ENCODE assay signal across 19 cellular contexts in the genomic region with DNA sequence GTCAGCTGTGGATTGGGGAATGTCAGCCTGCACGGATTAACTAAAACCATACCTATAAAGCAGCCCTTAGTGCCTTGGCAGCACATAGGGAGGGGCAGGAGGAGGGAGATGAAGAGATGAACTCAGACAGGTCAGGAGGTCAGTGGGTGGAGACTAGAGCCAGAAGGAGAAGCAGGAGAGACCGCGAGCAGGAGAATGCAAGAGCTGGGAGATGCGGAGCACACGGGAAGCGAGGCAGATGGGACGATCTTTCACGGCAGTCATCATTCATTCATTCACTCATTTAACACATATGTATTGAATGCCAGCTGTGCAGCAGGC. TPM values are rescaled to one million over a fixed set of nuclear protein-coding genes. Genes with fewer than 3 reads are reported as not detected.
DNase-seq lines count a peak whose midpoint lies in the region; ATAC-seq and TF ChIP-seq lines count a peak whose summit lies in the region.
"Had no signal": no experiment of that assay in that cellular context is flagged by ENCODE, and none has a peak within 500 bp of the region (broad histone marks: within the 10 kb centered on the region; RNA-seq: fewer than 3 reads in every experiment).

No MANE protein-coding gene starts in this region.

- peaks cover 6% of the 10 kb centered on the region for H3K36me3 Mint-ChIP-seq in MCF 10A (ENCODE audit: insufficient read depth, unreplicated experiment)
- H3K36me3 Mint-ChIP-seq in mesothelial cell of epicardium = no peaks in the 10 kb centered on the region
- H3K36me3 Mint-ChIP-seq in T-helper 17 cell (ENCODE audit: low read depth) = no peaks in the 10 kb centered on the region
- H3K36me3 Mint-ChIP-seq: CD4-positive, alpha-beta memory T cell had no signal

- TF ChIP-seq CTCF in AG04450 (IDR thresholded peaks at IDR 0.05; ENCODE audit: low read depth, low read length) (no peak), MCF 10A (IDR thresholded peaks at IDR 0.05; ENCODE audit: unreplicated experiment) (no peak), mesothelial cell of epicardium (IDR thresholded peaks at IDR 0.05; ENCODE audit: unreplicated experiment) (no peak)

- H3K9me3 ChIP-seq in AG04450 (ENCODE audit: control insufficient read depth, insufficient read depth, low read length) (no peaks in the 10 kb centered on the region), T-helper 17 cell (ENCODE audit: control insufficient read depth, low read length, poor library complexity, severe bottlenecking) (no peaks in the 10 kb centered on the region)
- H3K9me3 ChIP-seq: uterus had no signal

- no peaks in the 10 kb centered on the region for H3K27me3 ChIP-seq in AG04450 (ENCODE audit: control insufficient read depth, insufficient read depth, low read length)
- H3K27me3 ChIP-seq: uterus had no signal

- peak overlapping the region; percentile 84 for H3K27ac Mint-ChIP-seq in MCF 10A (ENCODE audit: low read depth, unreplicated experiment)
- H3K27ac Mint-ChIP-seq in mesothelial cell of epicardium = peak overlapping the region; percentile 1
- no peak overlapping the region for H3K27ac Mint-ChIP-seq in T-helper 17 cell
- H3K27ac Mint-ChIP-seq: activated CD8-positive, alpha-beta T cell treated with anti-CD3 and anti-CD28 coated beads, Interleukin-2, amount 10 ng/mL, durations not matched to agents 7 days and 5 days; activated naive CD8-positive, alpha-beta T cell treated with anti-CD3 and anti-CD28 coated beads, Interleukin-2, amount 10 ng/mL, durations not matched to agents 7 days and 5 days; activated T-helper 1 cell treated with anti-CD3 and anti-CD28 coated beads, Interleukin-12 subunit alpha, Interleukin-12 subunit beta, Interleukin-2, Interleukin-4 antibody, amounts not matched to agents 30 ng/mL and 10 ng/mL and 1 ng/mL, durations not matched to agents 14 hours and 24 hours and 36 hours; CD4-positive, alpha-beta memory T cell had no signal

- ATAC-seq in GM21717 (IDR thresholded peaks at IDR 0.05; ENCODE audit: unreplicated experiment) (no peak), GM21528 (IDR thresholded peaks at IDR 0.05; ENCODE audit: low FRiP score, unreplicated experiment) (no peak), GM21367 (IDR thresholded peaks at IDR 0.05; ENCODE audit: unreplicated experiment) (no peak), T-helper 17 cell (no peak)

- H3K27me3 Mint-ChIP-seq in MCF 10A (ENCODE audit: insufficient read depth, unreplicated experiment) = no peaks in the 10 kb centered on the region
- H3K27me3 Mint-ChIP-seq in mesothelial cell of epicardium (ENCODE audit: low read depth) = peaks cover 2% of the 10 kb centered on the region
- H3K27me3 Mint-ChIP-seq in T-helper 17 cell = no peaks in the 10 kb centered on the region

- intact Hi-C loops in MCF 10A (cut with micrococcal nuclease) = loop anchor here (2.0 kb wide), 1 partner anchor 21 kb away; no protein-coding TSS in a partner anchor

- DNase-seq in AG04450 (ENCODE audit: low read depth, low spot score) = no peak
- DNase-seq in NCI-H82 (lab: John Stamatoyannopoulos, UW) = peak; percentile 71
- DNase-seq in MCF 10A (ENCODE audit: unreplicated experiment) = no peak
- DNase-seq in mesothelial cell of epicardium (ENCODE audit: low spot score in 2 of 2, unreplicated experiment in 2 of 2) = no peak
- no peak for DNase-seq in T-helper 17 cell
- DNase-seq: activated CD8-positive, alpha-beta T cell treated with anti-CD3 and anti-CD28 coated beads, Interleukin-2, amount 10 ng/mL, durations not matched to agents 7 days and 5 days; activated naive CD8-positive, alpha-beta T cell treated with anti-CD3 and anti-CD28 coated beads, Interleukin-2, amount 10 ng/mL, durations not matched to agents 7 days and 5 days; CD4-positive, alpha-beta memory T cell; central memory CD4-positive, alpha-beta T cell; DND-41; effector memory CD4-positive, alpha-beta T cell; MM.1S; NCI-H1930; stimulated activated CD4-positive, alpha-beta T cell treated with anti-CD3 and anti-CD28 coated beads, Interleukin-2, amount 100 ng/mL, for 48 hours; uterus had no signal

- no peak overlapping the region for H3K4me3 ChIP-seq in AG04450 (ENCODE audit: low read depth, low read length)
- H3K4me3 ChIP-seq: uterus had no signal

- CTCF ChIA-PET in AG04450 (lab: Charles Lee) = interaction anchor here (0.6 to 2.3 kb wide), 3 partner anchors 15 to 333 kb away, joined by 3 to 6 read pairs (median 3); no protein-coding TSS in a partner anchor
- CTCF ChIA-PET in MCF 10A (lab: Yijun Ruan, JAX) = interaction anchor here (0.6 to 7.6 kb wide), 18 partner anchors 9 to 1422 kb away, joined by 3 to 78 read pairs (median 4); partner anchors contain the start of genes DTL and INTS7

- no TSS peak for BruUV-seq in MCF 10A (replicated peaks; lab: Mats Ljungman, UMichigan)

- H3K4me1 Mint-ChIP-seq in MCF 10A (ENCODE audit: insufficient read depth, unreplicated experiment) = peaks cover 50% of the 10 kb centered on the region
- peaks cover 25% of the 10 kb centered on the region for H3K4me1 Mint-ChIP-seq in mesothelial cell of epicardium
- H3K4me1 Mint-ChIP-seq in T-helper 17 cell = peaks cover 2% of the 10 kb centered on the region
- H3K4me1 Mint-ChIP-seq: CD4-positive, alpha-beta memory T cell had no signal

- H3K4me3 Mint-ChIP-seq in MCF 10A (ENCODE audit: unreplicated experiment) (peak overlapping the region; percentile 45), mesothelial cell of epicardium (no peak overlapping the region), T-helper 17 cell (no peak overlapping the region)
- H3K4me3 Mint-ChIP-seq: activated CD8-positive, alpha-beta T cell treated with anti-CD3 and anti-CD28 coated beads, Interleukin-2, amount 10 ng/mL, durations not matched to agents 7 days and 5 days; activated naive CD8-positive, alpha-beta T cell treated with anti-CD3 and anti-CD28 coated beads, Interleukin-2, amount 10 ng/mL, durations not matched to agents 7 days and 5 days; activated T-helper 1 cell treated with anti-CD3 and anti-CD28 coated beads, Interleukin-12 subunit alpha, Interleukin-12 subunit beta, Interleukin-2, Interleukin-4 antibody, amounts not matched to agents 30 ng/mL and 10 ng/mL and 1 ng/mL, durations not matched to agents 14 hours and 24 hours and 36 hours; CD4-positive, alpha-beta memory T cell had no signal

- no peaks in the 10 kb centered on the region for H3K9me3 Mint-ChIP-seq in MCF 10A (ENCODE audit: unreplicated experiment)
- H3K9me3 Mint-ChIP-seq in mesothelial cell of epicardium = no peaks in the 10 kb centered on the region
- H3K9me3 Mint-ChIP-seq: activated naive CD8-positive, alpha-beta T cell treated with anti-CD3 and anti-CD28 coated beads, Interleukin-2, amount 10 ng/mL, durations not matched to agents 7 days and 5 days; activated T-helper 1 cell treated with anti-CD3 and anti-CD28 coated beads, Interleukin-12 subunit alpha, Interleukin-12 subunit beta, Interleukin-2, Interleukin-4 antibody, amounts not matched to agents 30 ng/mL and 10 ng/mL and 1 ng/mL, durations not matched to agents 14 hours and 24 hours and 36 hours; CD4-positive, alpha-beta memory T cell had no signal

- POLR2A ChIA-PET in AG04450 (lab: Yijun Ruan, JAX) = interaction anchor here (1.2 kb wide), 1 partner anchor 55 kb away, joined by 6 read pairs; the partner anchor contains the start of gene SLC30A1
- POLR2A ChIA-PET in MCF 10A (lab: Yijun Ruan, JAX) = interaction anchor here (0.6 to 24.4 kb wide), 24 partner anchors 8 to 451 kb away, joined by 3 to 423 read pairs (median 8); partner anchors contain the start of gene SLC30A1

- H3K27ac ChIP-seq in AG04450 (ENCODE audit: low read depth, low read length) = peak overlapping the region; percentile 83
- H3K27ac ChIP-seq: uterus had no signal

RNA-seq across cellular contexts. Expression of gene NEK2, which starts 41.9 kb away (rescaled TPM):
- polyA plus RNA-seq in AG04450 (2011; rRNA removed) = 5.4 and 8.8 TPM in 2 replicates
- 3.8 and 8.8 TPM in 2 replicates for polyA minus RNA-seq in AG04450 (2011; rRNA and poly(A)+ RNA removed)
- total RNA-seq in MCF 10A (2022) = 33.4 and 44.5 TPM in 2 replicates
- total RNA-seq in mesothelial cell of epicardium = 7.7 to 9.6 TPM (median 8.5 TPM) in 3 replicates
- 1 to 10 TPM in 1 of 2 donors, under 1 TPM in 1; 0.32 to 1.6 TPM for total RNA-seq in T-helper 17 cell
- total RNA-seq: CD4-positive, alpha-beta memory T cell had no signal
- polyA plus RNA-seq: CD4-positive, alpha-beta memory T cell had no signal

RNA-seq across cellular contexts. Expression of gene SLC30A1, which starts 54.5 kb away (rescaled TPM):
- polyA plus RNA-seq in AG04450 (2011; rRNA removed) = 11.1 and 12.8 TPM in 2 replicates
- polyA minus RNA-seq in AG04450 (2011; rRNA and poly(A)+ RNA removed) = 11.7 and 20.9 TPM in 2 replicates
- total RNA-seq in MCF 10A (2022) (87.0 and 94.1 TPM in 2 replicates), mesothelial cell of epicardium (11.0 to 11.7 TPM (median 11.1 TPM) in 3 replicates), T-helper 17 cell (1 to 10 TPM; 4.8 to 9.5 TPM)
